ENCODE assay signal across 16 cellular contexts in the genomic region with DNA sequence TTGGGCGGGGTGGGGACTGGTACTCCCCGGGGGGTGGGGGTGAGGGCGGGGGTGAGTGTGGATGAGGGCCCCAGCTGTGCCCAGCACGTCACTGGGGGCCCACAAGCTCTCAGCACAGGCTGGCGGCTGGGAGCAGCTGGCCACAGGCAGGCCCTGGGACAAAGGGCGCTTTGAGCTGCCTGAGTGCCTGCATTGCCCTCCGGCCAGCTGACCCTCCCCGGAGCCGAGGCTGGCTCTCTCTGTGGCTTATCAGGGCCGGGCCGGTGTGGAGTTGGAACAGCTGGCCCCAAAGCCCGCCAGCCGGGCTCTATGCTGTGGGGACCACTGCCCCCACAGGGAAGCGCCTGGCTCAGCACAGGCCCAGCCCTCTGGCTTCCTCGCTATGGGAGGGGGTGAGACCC.
DNase-seq lines count a peak whose midpoint lies in the region; ATAC-seq and TF ChIP-seq lines count a peak whose summit lies in the region.
"Had no signal": no experiment of that assay in that cellular context is flagged by ENCODE, and none has a peak within 500 bp of the region (broad histone marks: within the 10 kb centered on the region; RNA-seq: fewer than 3 reads in every experiment).

No MANE protein-coding gene starts in this region.

- H3K27ac Mint-ChIP-seq in MCF 10A (ENCODE audit: low read depth, unreplicated experiment) (no peak overlapping the region), T-cell (no peak overlapping the region)
- H3K27ac Mint-ChIP-seq: activated naive CD8-positive, alpha-beta T cell treated with anti-CD3 and anti-CD28 coated beads, Interleukin-2, amount 50 U/mL, for 24 hours had no signal

- H3K27me3 Mint-ChIP-seq in MCF 10A (ENCODE audit: insufficient read depth, unreplicated experiment) (no peaks in the 10 kb centered on the region), T-cell (no peaks in the 10 kb centered on the region)
- H3K27me3 Mint-ChIP-seq: activated naive CD8-positive, alpha-beta T cell treated with anti-CD3 and anti-CD28 coated beads, Interleukin-2, amount 50 U/mL, for 24 hours had no signal

- ATAC-seq in psoas muscle (peak in 1 of 4 donors; percentile 15), T-cell (replicated peaks in 1 of 4) (no peak), HG03565 (IDR thresholded peaks at IDR 0.05; ENCODE audit: unreplicated experiment) (no peak)
- ATAC-seq: activated naive CD8-positive, alpha-beta T cell treated with anti-CD3 and anti-CD28 coated beads, Interleukin-2, amount 50 U/mL, for 24 hours had no signal

- TF ChIP-seq CTCF in psoas muscle (IDR thresholded peaks at IDR 0.05) (no peak), MCF 10A (IDR thresholded peaks at IDR 0.05; ENCODE audit: unreplicated experiment) (no peak)

- no peaks in the 10 kb centered on the region for H3K36me3 Mint-ChIP-seq in MCF 10A (ENCODE audit: insufficient read depth, unreplicated experiment)
- no peaks in the 10 kb centered on the region for H3K36me3 Mint-ChIP-seq in T-cell

- H3K9me3 Mint-ChIP-seq in MCF 10A (ENCODE audit: unreplicated experiment) (no peaks in the 10 kb centered on the region), T-cell (no peaks in the 10 kb centered on the region)
- H3K9me3 Mint-ChIP-seq: activated naive CD8-positive, alpha-beta T cell treated with anti-CD3 and anti-CD28 coated beads, Interleukin-2, amount 50 U/mL, for 24 hours; nephron had no signal

- no peaks in the 10 kb centered on the region for H3K4me1 ChIP-seq in psoas muscle
- H3K4me1 ChIP-seq: vagina had no signal

- no TSS peak for BruUV-seq in MCF 10A (replicated peaks; lab: Mats Ljungman, UMichigan)

- CTCF ChIA-PET in MCF 10A (lab: Yijun Ruan, JAX), result no interaction called here
- CTCF ChIA-PET in T-cell (lab: Charles Lee), result no interaction called here

- H3K27me3 ChIP-seq in layer of hippocampus (ENCODE audit: control insufficient read depth, insufficient read depth, low read length), result no peaks in the 10 kb centered on the region
- H3K27me3 ChIP-seq in psoas muscle (ENCODE audit: insufficient read depth in 3 of 3, low read length in 2 of 3), result peaks cover 0 to 3% (median 0%) of the 10 kb centered on the region in 3 donors
- H3K27me3 ChIP-seq: vagina had no signal

- H3K4me1 Mint-ChIP-seq in MCF 10A (ENCODE audit: insufficient read depth, unreplicated experiment) (no peaks in the 10 kb centered on the region), T-cell (peaks cover 0 to 5% (median 4%) of the 10 kb centered on the region in 3 donors)

- no peaks in the 10 kb centered on the region for H3K9me3 ChIP-seq in psoas muscle
- H3K9me3 ChIP-seq: vagina had no signal

- H3K27ac ChIP-seq in caudate nucleus (ENCODE audit: low read depth, low read length) (peak overlapping the region; percentile 18), layer of hippocampus (ENCODE audit: low read depth, low read length) (peak overlapping the region; percentile 18), psoas muscle (no peak overlapping the region)
- H3K27ac ChIP-seq: KMS-11, vagina had no signal

- 56 to 80% (median 65%) methylated on average over 14 to 15 of the region's 15 CpGs for WGBS in psoas muscle, 3 donors

- H3K36me3 ChIP-seq in psoas muscle (ENCODE audit: insufficient read depth in 1 of 2, low read depth in 1 of 2), result no peaks in the 10 kb centered on the region
- H3K36me3 ChIP-seq: vagina had no signal

- DNase-seq in C1 segment of cervical spinal cord (lab: John Stamatoyannopoulos, UW) (peak in 12 of 14 donors; percentile 26 to 86 (median 72)), caudate nucleus (lab: John Stamatoyannopoulos, UW) (peak in 59 of 61 donors; percentile 22 to 96 (median 80)), psoas muscle (peak; percentile 11 to 36), MCF 10A (ENCODE audit: unreplicated experiment) (no peak), NCI-H146 treated with DMSO at 0.1 percent for 48 hours (lab: John Stamatoyannopoulos, UW; ENCODE audit: unreplicated experiment) (no peak), T-cell (no peak)
- DNase-seq: activated naive CD8-positive, alpha-beta T cell treated with anti-CD3 and anti-CD28 coated beads, Interleukin-2, amount 50 U/mL, for 24 hours; cortex of kidney; DMS53; NCI-H187 treated with DMSO at 0.1 percent for 48 hours; stimulated activated CD8-positive, alpha-beta memory T cell treated with anti-CD3 and anti-CD28 coated beads, Interleukin-4, amount 100 ng/mL, for 48 hours had no signal

- POLR2A ChIA-PET in MCF 10A (lab: Yijun Ruan, JAX), result no interaction called here
- POLR2A ChIA-PET in T-cell (lab: Charles Lee), result no interaction called here

- H3K4me3 ChIP-seq in psoas muscle, result no peak overlapping the region
- H3K4me3 ChIP-seq: vagina had no signal

- H3K4me3 Mint-ChIP-seq in MCF 10A (ENCODE audit: unreplicated experiment) (no peak overlapping the region), T-cell (no peak overlapping the region)
- H3K4me3 Mint-ChIP-seq: activated naive CD8-positive, alpha-beta T cell treated with anti-CD3 and anti-CD28 coated beads, Interleukin-2, amount 50 U/mL, for 24 hours; nephron had no signal

- intact Hi-C loops in psoas muscle (cut with DNase I) (no loop called here), MCF 10A (cut with micrococcal nuclease) (no loop called here)

Comparison
In these comparisons a context has a peak if more than half of its experiments do, and no peak if none do; other contexts are left out.
1. DNase-seq: peak in C1 segment of cervical spinal cord (12 of 14), caudate nucleus (59 of 61) and psoas muscle (2 of 2); none in MCF 10A (single experiment), NCI-H146 treated with DMSO at 0.1 percent for 48 hours (single experiment) and T-cell (0 of 34).